17 cellular contexts compared by ENCODE assay signal in the genomic region with DNA sequence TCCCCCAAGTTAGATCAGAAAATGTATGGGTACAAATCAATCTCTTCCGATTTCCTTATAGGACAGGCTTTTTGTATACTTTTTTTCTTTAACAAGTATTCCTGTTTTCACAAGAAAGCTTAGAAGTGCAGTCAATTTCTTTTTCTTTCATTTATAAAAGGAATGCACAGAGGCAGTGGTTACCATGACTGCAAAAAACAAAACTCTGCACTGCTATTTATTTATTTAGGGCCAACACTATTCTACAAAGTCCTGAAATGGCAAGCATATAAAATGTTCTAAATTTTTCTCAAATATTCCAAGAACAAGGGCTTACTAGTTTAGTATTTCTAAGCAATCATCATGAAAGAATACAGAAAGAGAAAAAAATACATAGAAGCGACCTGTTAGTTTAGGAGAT. TPM values are rescaled to one million over a fixed set of nuclear protein-coding genes. Genes with fewer than 3 reads are reported as not detected.
DNase-seq lines count a peak whose midpoint lies in the region; ATAC-seq and TF ChIP-seq lines count a peak whose summit lies in the region.
"Had no signal": no experiment of that assay in that cellular context is flagged by ENCODE, and none has a peak within 500 bp of the region (broad histone marks: within the 10 kb centered on the region; RNA-seq: fewer than 3 reads in every experiment).

No MANE protein-coding gene starts in this region.

- no peak for ATAC-seq in HG03520 (IDR thresholded peaks at IDR 0.05; ENCODE audit: unreplicated experiment)
- ATAC-seq in HG03432 (IDR thresholded peaks at IDR 0.05; ENCODE audit: unreplicated experiment): no peak
- ATAC-seq: naive thymus-derived CD4-positive, alpha-beta T cell had no signal

- H3K9me2 ChIP-seq in PC-9 (ENCODE audit: insufficient read depth): no peaks in the 10 kb centered on the region

- H3K27ac ChIP-seq in PC-9 (0 out of 2 replicates have a peak overlapping the region, but pooled peaks have one; percentile 93), mesenchymal stem cell (ENCODE audit: low read length, poor library complexity, severe bottlenecking) (no peak overlapping the region)
- H3K27ac ChIP-seq: adrenal gland, coronary artery, psoas muscle, SJCRH30, stomach had no signal

- H2BK5ac ChIP-seq in mesenchymal stem cell (ENCODE audit: low read depth, low read length, poor library complexity, severe bottlenecking): no peak overlapping the region

- peak; percentile 68 for DNase-seq in AG10803 (ENCODE audit: low read depth)
- DNase-seq in PC-9: no peak
- peak; percentile 19 for DNase-seq in dermis blood vessel endothelial cell
- peak; percentile 70 for DNase-seq in mesenchymal stem cell
- no peak for DNase-seq in NCI-H1417 treated with DMSO at 0.1 percent for 48 hours (lab: John Stamatoyannopoulos, UW)
- DNase-seq in NCI-H510A (lab: John Stamatoyannopoulos, UW): no peak
- DNase-seq: activated CD4-positive, alpha-beta T cell treated with anti-CD3 and anti-CD28 coated beads, Interleukin-2, amount 50 U/mL, for 4 hours; adrenal gland; naive thymus-derived CD4-positive, alpha-beta T cell; NCI-H1105 treated with DMSO at 0.1 percent for 48 hours; NCI-H2227 treated with DMSO at 0.1 percent for 48 hours; psoas muscle; stomach had no signal

- H2BK120ac ChIP-seq in mesenchymal stem cell (ENCODE audit: low read depth, low read length): no peak overlapping the region

- peaks cover 46% of the 10 kb centered on the region for H3F3A ChIP-seq in PC-9 (ENCODE audit: insufficient read depth, low read depth)

- no peak overlapping the region for H4K8ac ChIP-seq in mesenchymal stem cell (ENCODE audit: low read length)

- H3K9me3 ChIP-seq in PC-9 (ENCODE audit: insufficient read depth, low read depth) (no peaks in the 10 kb centered on the region), mesenchymal stem cell (ENCODE audit: control insufficient read depth, low read length) (no peaks in the 10 kb centered on the region)
- H3K9me3 ChIP-seq: adrenal gland, psoas muscle, SJCRH30, stomach had no signal

- TF ChIP-seq CTCF in AG10803 (conservative IDR thresholded peaks at IDR 0.05; ENCODE audit: low read length) (no peak), PC-9 (conservative IDR thresholded peaks at IDR 0.05) (no peak)

- no peak overlapping the region for H2AK5ac ChIP-seq in mesenchymal stem cell (ENCODE audit: low read length, severe bottlenecking)

- no peak overlapping the region for H3K23ac ChIP-seq in mesenchymal stem cell (ENCODE audit: low read length in 2 of 2)

- H3K4ac ChIP-seq in mesenchymal stem cell (ENCODE audit: low read depth in 1 of 2, low read length in 2 of 2): no peak overlapping the region

- H3K36me3 ChIP-seq in PC-9 (ENCODE audit: low read depth): no peaks in the 10 kb centered on the region
- H3K36me3 ChIP-seq in mesenchymal stem cell (ENCODE audit: control insufficient read depth in 1 of 2, insufficient read depth in 2 of 2, low read depth in 1 of 2, low read length in 2 of 2): no peaks in the 10 kb centered on the region
- H3K36me3 ChIP-seq: adrenal gland, SJCRH30, stomach had no signal

- no peak overlapping the region for H3K4me2 ChIP-seq in PC-9
- no peak overlapping the region for H3K4me2 ChIP-seq in mesenchymal stem cell (ENCODE audit: low read length, poor library complexity, severe bottlenecking)

- H4K20me1 ChIP-seq in PC-9 (ENCODE audit: insufficient read depth): no peaks in the 10 kb centered on the region

- no TSS peak for BruUV-seq in PC-9 (replicated peaks; lab: Mats Ljungman, UMichigan)

- H3K79me2 ChIP-seq in PC-9 (ENCODE audit: low read depth): peaks cover 48% of the 10 kb centered on the region

- H2AFZ ChIP-seq in PC-9: no peak overlapping the region
- H2AFZ ChIP-seq in mesenchymal stem cell (ENCODE audit: low read depth, low read length): no peak overlapping the region

- POLR2A ChIA-PET in PC-9 (lab: Charles Lee; ENCODE audit: unreplicated experiment): no interaction called here

- CTCF ChIA-PET in PC-9 (lab: Charles Lee): interaction anchor here (0.6 to 0.7 kb wide), 2 partner anchors 48 to 610 kb away, joined by 3 to 13 read pairs; no protein-coding TSS in a partner anchor

- peaks cover 5% of the 10 kb centered on the region for H3K79me1 ChIP-seq in mesenchymal stem cell (replicated peaks; ENCODE audit: low read length, poor library complexity, severe bottlenecking)

- H3K4me3 ChIP-seq in AG10803 (ENCODE audit: low read length) (no peak overlapping the region), PC-9 (no peak overlapping the region), mesenchymal stem cell (ENCODE audit: insufficient read depth in 1 of 2, low read depth in 1 of 2, low read length in 2 of 2) (no peak overlapping the region)
- H3K4me3 ChIP-seq: adrenal gland, coronary artery, psoas muscle, SJCRH30, stomach had no signal

- H2BK15ac ChIP-seq in mesenchymal stem cell (ENCODE audit: low read depth, poor library complexity, severe bottlenecking): no peak overlapping the region

- no peak overlapping the region for H3K18ac ChIP-seq in mesenchymal stem cell (ENCODE audit: low read depth in 1 of 2, low read length in 2 of 2)

- H3K14ac ChIP-seq in mesenchymal stem cell (ENCODE audit: low read length in 2 of 2): no peak overlapping the region

- intact Hi-C loops in PC-9 (cut with micrococcal nuclease; ENCODE audit: unreplicated experiment): loop anchor here (5.0 kb wide), 1 partner anchor 522 kb away; no protein-coding TSS in a partner anchor

- peak overlapping the region; percentile 39 for H3K9ac ChIP-seq in mesenchymal stem cell (ENCODE audit: low read length)

- peaks cover 57% of the 10 kb centered on the region for H3K4me1 ChIP-seq in PC-9 (replicated peaks; ENCODE audit: insufficient read depth)
- H3K4me1 ChIP-seq in mesenchymal stem cell (ENCODE audit: control insufficient read depth, insufficient read depth, low read depth, low read length): peaks cover 4% of the 10 kb centered on the region
- H3K4me1 ChIP-seq: SJCRH30 had no signal

- H4K91ac ChIP-seq in mesenchymal stem cell (ENCODE audit: low read length): no peak overlapping the region

- WGBS in mesenchymal stem cell: no CpG with 5 or more reads among the region's 2 CpGs

- H3K27me3 ChIP-seq in PC-9 (ENCODE audit: insufficient read depth, low read depth): no peaks in the 10 kb centered on the region
- no peaks in the 10 kb centered on the region for H3K27me3 ChIP-seq in mesenchymal stem cell (ENCODE audit: control insufficient read depth in 1 of 2, insufficient read depth in 1 of 2, low read length in 2 of 2)
- H3K27me3 ChIP-seq: adrenal gland, SJCRH30, stomach had no signal

- no peak overlapping the region for H2BK12ac ChIP-seq in mesenchymal stem cell (ENCODE audit: low read length in 2 of 2)

RNA-seq across cellular contexts. Expression of gene ATAD2B, which starts 22.2 kb away (rescaled TPM):
- 12.6 and 12.8 TPM in 2 replicates for total RNA-seq in PC-9 (2021)
- total RNA-seq in dermis blood vessel endothelial cell: 15.6 and 23.3 TPM in 2 replicates
- polyA plus RNA-seq in mesenchymal stem cell (2013, experiment 1 of 2): 2.3 TPM
- 2.2 TPM for polyA plus RNA-seq in mesenchymal stem cell (2013, experiment 2 of 2)

RNA-seq across cellular contexts. Expression of gene UBXN2A, which starts 35.6 kb away (rescaled TPM):
- total RNA-seq in PC-9 (2021): 16.9 and 17.6 TPM in 2 replicates
- 13.1 and 17.0 TPM in 2 replicates for total RNA-seq in dermis blood vessel endothelial cell
- 15.2 TPM for polyA plus RNA-seq in mesenchymal stem cell (2013, experiment 1 of 2)
- polyA plus RNA-seq in mesenchymal stem cell (2013, experiment 2 of 2): 14.4 TPM

Comparison
In these comparisons a context has a peak if more than half of its experiments do, and no peak if none do; other contexts are left out.
1. DNase-seq: peak in AG10803 (single experiment), dermis blood vessel endothelial cell (single experiment) and mesenchymal stem cell (single experiment); none in PC-9 (0 of 2), NCI-H1417 treated with DMSO at 0.1 percent for 48 hours (single experiment) and NCI-H510A (single experiment).